In genomic region chr9:61669352-61669751, GRCh38 we compare ENCODE assay signal across 22 cellular contexts.
DNase-seq lines count a peak whose midpoint lies in the region; ATAC-seq and TF ChIP-seq lines count a peak whose summit lies in the region.
"Had no signal": no experiment of that assay in that cellular context is flagged by ENCODE, and none has a peak within 500 bp of the region (broad histone marks: within the 10 kb centered on the region; RNA-seq: fewer than 3 reads in every experiment).

No MANE protein-coding gene starts in this region.

- H3K27ac Mint-ChIP-seq in progenitor cell of endocrine pancreas: no peak overlapping the region
- H3K27ac Mint-ChIP-seq: GM23338 had no signal

- no peak overlapping the region for H3K4ac ChIP-seq in mesenchymal stem cell (ENCODE audit: low read depth in 1 of 2, low read length in 2 of 2)

- no peak overlapping the region for H3K4me3 Mint-ChIP-seq in progenitor cell of endocrine pancreas (ENCODE audit: low read depth)
- H3K4me3 Mint-ChIP-seq: GM23338 had no signal

- no peak overlapping the region for H2BK120ac ChIP-seq in mesenchymal stem cell (ENCODE audit: low read depth, low read length)

- intact Hi-C loops in heart right ventricle (cut with DNase I) (no loop called here), esophagus muscularis mucosa (cut with DNase I) (no loop called here), spleen (cut with DNase I; ENCODE audit: low total_unique reads) (no loop called here)

- TF ChIP-seq CTCF in right atrium auricular region (IDR thresholded peaks at IDR 0.05) (no peak), heart right ventricle (IDR thresholded peaks at IDR 0.05) (no peak), esophagus muscularis mucosa (IDR thresholded peaks at IDR 0.05) (no peak), spleen (IDR thresholded peaks at IDR 0.05 in 8 of 11, conservative IDR thresholded peaks at IDR 0.05 in 3 of 11) (no peak), progenitor cell of endocrine pancreas (IDR thresholded peaks at IDR 0.05; ENCODE audit: unreplicated experiment) (no peak)

- H3K36me3 ChIP-seq in right atrium auricular region (no peaks in the 10 kb centered on the region), heart right ventricle (no peaks in the 10 kb centered on the region), esophagus muscularis mucosa (no peaks in the 10 kb centered on the region), spleen (no peaks in the 10 kb centered on the region), mesenchymal stem cell (ENCODE audit: control insufficient read depth in 1 of 2, insufficient read depth in 2 of 2, low read depth in 1 of 2, low read length in 2 of 2) (no peaks in the 10 kb centered on the region)
- H3K36me3 ChIP-seq: MG63, SJSA1 had no signal

- H3K9me3 ChIP-seq in right atrium auricular region (no peaks in the 10 kb centered on the region), heart right ventricle (peaks cover 0 to 45% (median 0%) of the 10 kb centered on the region in 11 donors), esophagus muscularis mucosa (peaks cover 0 to 6% (median 2%) of the 10 kb centered on the region in 4 donors), spleen (peaks cover 0 to 81% (median 60%) of the 10 kb centered on the region in 8 donors), mesenchymal stem cell (ENCODE audit: control insufficient read depth, low read length) (no peaks in the 10 kb centered on the region)
- H3K9me3 ChIP-seq: MG63, SJSA1 had no signal

- no peaks in the 10 kb centered on the region for H3K79me1 ChIP-seq in mesenchymal stem cell (replicated peaks; ENCODE audit: low read length, poor library complexity, severe bottlenecking)

- H3K4me1 ChIP-seq in right atrium auricular region (no peaks in the 10 kb centered on the region), heart right ventricle (no peaks in the 10 kb centered on the region), esophagus muscularis mucosa (no peaks in the 10 kb centered on the region), spleen (no peaks in the 10 kb centered on the region), mesenchymal stem cell (ENCODE audit: control insufficient read depth, insufficient read depth, low read depth, low read length) (no peaks in the 10 kb centered on the region)
- H3K4me1 ChIP-seq: SJSA1 had no signal

- no peaks in the 10 kb centered on the region for H3K27me3 ChIP-seq in right atrium auricular region
- no peaks in the 10 kb centered on the region for H3K27me3 ChIP-seq in heart right ventricle
- peaks cover 0 to 7% (median 0%) of the 10 kb centered on the region in 4 donors for H3K27me3 ChIP-seq in esophagus muscularis mucosa
- no peaks in the 10 kb centered on the region for H3K27me3 ChIP-seq in spleen (replicated peaks in 1 of 7)
- H3K27me3 ChIP-seq in mesenchymal stem cell (ENCODE audit: control insufficient read depth in 1 of 2, insufficient read depth in 1 of 2, low read length in 2 of 2): no peaks in the 10 kb centered on the region
- H3K27me3 ChIP-seq: MG63, SJSA1 had no signal

- no peak overlapping the region for H4K91ac ChIP-seq in mesenchymal stem cell (ENCODE audit: low read length)

- H3K36me3 Mint-ChIP-seq in progenitor cell of endocrine pancreas (ENCODE audit: insufficient read depth): peaks cover 6% of the 10 kb centered on the region

- no peak for ATAC-seq in heart right ventricle
- ATAC-seq: GM23338, PC-3 had no signal

- H3K9me3 Mint-ChIP-seq in progenitor cell of endocrine pancreas (ENCODE audit: low read depth): peaks cover 44% of the 10 kb centered on the region

- TF ChIP-seq POLR2A in esophagus muscularis mucosa (IDR thresholded peaks at IDR 0.05; ENCODE audit: low read depth): no peak
- TF ChIP-seq POLR2A in spleen (IDR thresholded peaks at IDR 0.05): no peak

- H2AK5ac ChIP-seq in mesenchymal stem cell (ENCODE audit: low read length, severe bottlenecking): no peak overlapping the region

- H3K27ac ChIP-seq in right atrium auricular region (no peak overlapping the region), heart right ventricle (no peak overlapping the region), esophagus muscularis mucosa (replicated peaks in 1 of 4) (no peak overlapping the region), spleen (no peak overlapping the region), mesenchymal stem cell (ENCODE audit: low read length, poor library complexity, severe bottlenecking) (no peak overlapping the region)
- H3K27ac ChIP-seq: SJSA1 had no signal

- peak; percentile 23 for DNase-seq in right atrium auricular region (ENCODE audit: low spot score)
- DNase-seq in heart right ventricle: no peak
- DNase-seq in esophagus muscularis mucosa (ENCODE audit: extremely low spot score): peak; percentile 68
- DNase-seq in spleen: peak; percentile 41
- no peak for DNase-seq in activated naive CD4-positive, alpha-beta T cell treated with anti-CD3 and anti-CD28 coated beads, Interleukin-2, amount 50 U/mL, for 16 hours
- DNase-seq in progenitor cell of endocrine pancreas (ENCODE audit: low spot score, unreplicated experiment): no peak
- DNase-seq in mesenchymal stem cell: no peak
- DNase-seq: Calu3; DMS153; DND-41; HCEC 1CT; IMR-90; KG1; MG63; NCI-H2029; NCI-H446; NCI-H524 treated with DMSO at 0.1 percent for 48 hours; NCI-H774; NK-92 treated with Interleukin-12 subunit alpha and Interleukin-12 subunit beta, amount 100 ng/mL, for 24 hours; PC-3 had no signal

- H3K14ac ChIP-seq in mesenchymal stem cell (ENCODE audit: low read length in 2 of 2): no peak overlapping the region

- H4K8ac ChIP-seq in mesenchymal stem cell (ENCODE audit: low read length): no peak overlapping the region

- TF ChIP-seq EP300 in esophagus muscularis mucosa (IDR thresholded peaks at IDR 0.05): no peak

- H3K4me1 Mint-ChIP-seq in progenitor cell of endocrine pancreas (ENCODE audit: low read depth): no peaks in the 10 kb centered on the region
- H3K4me1 Mint-ChIP-seq: GM23338 had no signal

- H2BK15ac ChIP-seq in mesenchymal stem cell (ENCODE audit: low read depth, poor library complexity, severe bottlenecking): no peak overlapping the region

- no peak overlapping the region for H3K4me2 ChIP-seq in mesenchymal stem cell (ENCODE audit: low read length, poor library complexity, severe bottlenecking)
- H3K4me2 ChIP-seq: GM23338 had no signal

- no peak overlapping the region for H3K9ac ChIP-seq in mesenchymal stem cell (ENCODE audit: low read length)

- WGBS in heart right ventricle, 2 donors: 76% methylated on average over 16 of the region's 16 CpGs
- WGBS in esophagus muscularis mucosa: 82% methylated on average over 15 of the region's 16 CpGs
- WGBS in spleen, 5 donors: 72 to 81% (median 79%) methylated on average over 16 of the region's 16 CpGs
- 78% methylated on average over 16 of the region's 16 CpGs for WGBS in mesenchymal stem cell

- no peak overlapping the region for H2AFZ ChIP-seq in mesenchymal stem cell (ENCODE audit: low read depth, low read length)
- H2AFZ ChIP-seq: GM23338 had no signal

- H2BK5ac ChIP-seq in mesenchymal stem cell (ENCODE audit: low read depth, low read length, poor library complexity, severe bottlenecking): no peak overlapping the region

- no peaks in the 10 kb centered on the region for H3K27me3 Mint-ChIP-seq in progenitor cell of endocrine pancreas

- H3K23ac ChIP-seq in mesenchymal stem cell (ENCODE audit: low read length in 2 of 2): no peak overlapping the region

- H2BK12ac ChIP-seq in mesenchymal stem cell (ENCODE audit: low read length in 2 of 2): no peak overlapping the region

- H3K4me3 ChIP-seq in right atrium auricular region (no peak overlapping the region), heart right ventricle (no peak overlapping the region), esophagus muscularis mucosa (no peak overlapping the region), spleen (no peak overlapping the region), mesenchymal stem cell (ENCODE audit: insufficient read depth in 1 of 2, low read depth in 1 of 2, low read length in 2 of 2) (no peak overlapping the region)
- H3K4me3 ChIP-seq: GM23338, MG63, SJSA1 had no signal

- no peak overlapping the region for H3K18ac ChIP-seq in mesenchymal stem cell (ENCODE audit: low read depth in 1 of 2, low read length in 2 of 2)

Comparison
In these comparisons a context has a peak if more than half of its experiments do, and no peak if none do; other contexts are left out.
1. DNase-seq: peak in right atrium auricular region (single experiment), esophagus muscularis mucosa (single experiment) and spleen (single experiment); none in heart right ventricle (0 of 2), activated naive CD4-positive, alpha-beta T cell treated with anti-CD3 and anti-CD28 coated beads, Interleukin-2, amount 50 U/mL, for 16 hours (single experiment), progenitor cell of endocrine pancreas (single experiment) and mesenchymal stem cell (single experiment).